ENCODE assay signal across 8 cellular contexts in genomic region chr16:25052161-25052511, GRCh38. TPM values are rescaled to one million over a fixed set of nuclear protein-coding genes. Genes with fewer than 3 reads are reported as not detected.
DNase-seq lines count a peak whose midpoint lies in the region; ATAC-seq and TF ChIP-seq lines count a peak whose summit lies in the region.

No MANE protein-coding gene starts in this region.

- intact Hi-C loops in Calu3 (cut with micrococcal nuclease; ENCODE audit: unreplicated experiment) (no loop called here), sigmoid colon (cut with DNase I) (no loop called here)

- BruUV-seq in Calu3 (replicated peaks; lab: Mats Ljungman, UMichigan): no TSS peak

- TF ChIP-seq CTCF in Calu3 (IDR thresholded peaks at IDR 0.05; ENCODE audit: unreplicated experiment) (no peak), Peyer's patch (IDR thresholded peaks at IDR 0.05) (no peak), sigmoid colon (IDR thresholded peaks at IDR 0.05) (no peak)

- peak overlapping the region in 3 of 4 donors; percentile 18 to 86 (median 59) for H3K27ac ChIP-seq in Peyer's patch
- peak overlapping the region; percentile 23 to 91 (median 71) for H3K27ac ChIP-seq in sigmoid colon

- peaks cover 23% of the 10 kb centered on the region for H3K36me3 Mint-ChIP-seq in Calu3 (ENCODE audit: insufficient read depth, unreplicated experiment)

- DNase-seq in Calu3 (no peak), Peyer's patch (no peak), sigmoid colon (no peak), cerebellar cortex (ENCODE audit: low spot score) (no peak), cortex of kidney (lab: John Stamatoyannopoulos, UW) (no peak)

- H3K36me3 ChIP-seq in Peyer's patch (no peaks in the 10 kb centered on the region), sigmoid colon (no peaks in the 10 kb centered on the region)

- peak; percentile 19 for ATAC-seq in esophagus mucosa
- no peak for ATAC-seq in HG03175 (IDR thresholded peaks at IDR 0.05; ENCODE audit: unreplicated experiment)
- ATAC-seq in HG03354 (IDR thresholded peaks at IDR 0.05; ENCODE audit: poor library complexity, severe bottlenecking, unreplicated experiment): no peak

- no peaks in the 10 kb centered on the region for H3K27me3 Mint-ChIP-seq in Calu3 (ENCODE audit: unreplicated experiment)

- H3K4me3 Mint-ChIP-seq in Calu3 (ENCODE audit: low read depth, unreplicated experiment): peak overlapping the region; percentile 50

- H3K4me3 ChIP-seq in Peyer's patch (no peak overlapping the region), sigmoid colon (peak overlapping the region in 1 of 4 donors; percentile 7)

- WGBS in sigmoid colon, 2 donors: 61 to 77% methylated on average over 6 of the region's 6 CpGs

- no peaks in the 10 kb centered on the region for H3K27me3 ChIP-seq in Peyer's patch
- H3K27me3 ChIP-seq in sigmoid colon: no peaks in the 10 kb centered on the region

- CTCF ChIA-PET in Calu3 (lab: Charles Lee): no interaction called here

- TF ChIP-seq EP300 in sigmoid colon (IDR thresholded peaks at IDR 0.05): no peak

- peaks cover 0 to 23% (median 2%) of the 10 kb centered on the region in 4 donors for H3K4me1 ChIP-seq in Peyer's patch
- peaks cover 0 to 31% (median 22%) of the 10 kb centered on the region in 4 donors for H3K4me1 ChIP-seq in sigmoid colon

- peaks cover 46% of the 10 kb centered on the region for H3K4me1 Mint-ChIP-seq in Calu3 (ENCODE audit: low read depth, unreplicated experiment)

- peak overlapping the region; percentile 99 for H3K27ac Mint-ChIP-seq in Calu3 (ENCODE audit: unreplicated experiment)

- no peaks in the 10 kb centered on the region for H3K9me3 Mint-ChIP-seq in Calu3 (ENCODE audit: low read depth, unreplicated experiment)

- TF ChIP-seq POLR2A in Peyer's patch (IDR thresholded peaks at IDR 0.05) (no peak), sigmoid colon (IDR thresholded peaks at IDR 0.05) (no peak)

- H3K9me3 ChIP-seq in Peyer's patch: no peaks in the 10 kb centered on the region
- no peaks in the 10 kb centered on the region for H3K9me3 ChIP-seq in sigmoid colon

RNA-seq across cellular contexts. Expression of gene ARHGAP17, which starts 37.0 kb away (rescaled TPM):
- total RNA-seq in Calu3 (2022) (67.2 and 85.6 TPM in 2 replicates), Peyer's patch (100 to 1,000 TPM in 3 of 4 donors, 10 to 100 TPM in 1; 75.9 to 181 (median 136) TPM), esophagus mucosa (33.0 TPM), sigmoid colon (10 to 100 TPM; 27.1 to 44.3 (median 35.5) TPM)
- 10 to 100 TPM; 46.8 to 55.6 (median 50.6) TPM for polyA plus RNA-seq in sigmoid colon

RNA-seq across cellular contexts. Expression of gene LCMT1, which starts 59.4 kb away (rescaled TPM):
- total RNA-seq in Calu3 (2022) (43.6 and 46.8 TPM in 2 replicates), Peyer's patch (10 to 100 TPM; 10.7 to 56.9 (median 34.4) TPM), esophagus mucosa (26.8 TPM), sigmoid colon (10 to 100 TPM; 27.0 to 50.0 (median 36.2) TPM)
- polyA plus RNA-seq in sigmoid colon: 10 to 100 TPM; 37.3 to 61.5 (median 52.3) TPM
